In the genomic region with DNA sequence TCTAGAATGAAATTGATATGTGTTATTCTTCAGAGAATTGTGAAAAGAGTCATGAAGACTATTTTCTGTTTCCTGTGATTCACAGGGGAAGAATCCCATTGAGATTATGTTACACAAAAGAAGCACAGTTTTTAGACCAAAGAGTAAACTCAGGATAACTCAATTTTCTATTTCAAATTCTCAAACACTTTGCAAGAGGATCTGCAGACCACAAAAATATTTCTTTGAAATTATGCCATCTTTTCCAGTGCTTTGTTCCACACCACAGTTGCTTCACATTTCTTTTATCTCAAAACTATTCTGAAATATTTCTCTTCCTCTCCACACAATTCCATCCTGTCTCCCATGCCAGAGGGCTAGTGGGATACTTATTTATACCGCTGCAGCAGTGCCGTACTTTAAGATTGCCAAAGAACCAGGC, we compare ENCODE assay signal across 17 cellular contexts.
A peak's percentile ranks its signal among the peaks of the same experiment; 100 is the strongest.
DNase-seq lines count a peak whose midpoint lies in the region; ATAC-seq lines count a peak whose summit lies in the region.
"Had no signal": no experiment of that assay in that cellular context is flagged by ENCODE, and none has a peak within 500 bp of the region (broad histone marks: within the 10 kb centered on the region; RNA-seq: fewer than 3 reads in every experiment).

No MANE protein-coding gene starts in this region.

- no peak for ATAC-seq in activated naive CD8-positive, alpha-beta T cell treated with anti-CD3 and anti-CD28 coated beads, Interleukin-2, amount 50 U/mL, for 24 hours
- no peak for ATAC-seq in GM18511 (IDR thresholded peaks at IDR 0.05; ENCODE audit: unreplicated experiment)
- ATAC-seq: activated CD8-positive, alpha-beta T cell treated with anti-CD3 and anti-CD28 coated beads for 36 hours; HepG2; stimulated activated naive CD8-positive, alpha-beta T cell treated with anti-CD3 and anti-CD28 coated beads, Interleukin-15, amount 100 ng/mL, for 72 hours had no signal

- H3K4me1 Mint-ChIP-seq in activated naive CD8-positive, alpha-beta T cell treated with anti-CD3 and anti-CD28 coated beads, Interleukin-2, amount 50 U/mL, for 24 hours: no peaks in the 10 kb centered on the region
- H3K4me1 Mint-ChIP-seq: memory B cell; stimulated activated naive CD8-positive, alpha-beta T cell treated with anti-CD3 and anti-CD28 coated beads, Interleukin-15, amount 100 ng/mL, for 72 hours had no signal

- no peaks in the 10 kb centered on the region for H3K27me3 Mint-ChIP-seq in activated naive CD8-positive, alpha-beta T cell treated with anti-CD3 and anti-CD28 coated beads, Interleukin-2, amount 50 U/mL, for 24 hours
- H3K27me3 Mint-ChIP-seq: activated CD8-positive, alpha-beta T cell treated with anti-CD3 and anti-CD28 coated beads for 36 hours; memory B cell; stimulated activated naive CD8-positive, alpha-beta T cell treated with anti-CD3 and anti-CD28 coated beads, Interleukin-15, amount 100 ng/mL, for 72 hours had no signal

- peaks cover 27% of the 10 kb centered on the region for H3K9me3 Mint-ChIP-seq in activated naive CD8-positive, alpha-beta T cell treated with anti-CD3 and anti-CD28 coated beads, Interleukin-2, amount 50 U/mL, for 24 hours

- DNase-seq in HT1080 (ENCODE audit: low read depth): peak; percentile 94
- DNase-seq in amniotic stem cell (lab: John Stamatoyannopoulos, UW): peak; percentile 38
- peak; percentile 57 for DNase-seq in fibroblast of the conjunctiva (ENCODE audit: low read depth)
- peak; percentile 35 for DNase-seq in smooth muscle cell of the brain vasculature (ENCODE audit: low read depth, low spot score)
- DNase-seq in HuH-7 (ENCODE audit: low spot score): no peak
- no peak for DNase-seq in activated naive CD8-positive, alpha-beta T cell treated with anti-CD3 and anti-CD28 coated beads, Interleukin-2, amount 50 U/mL, for 24 hours
- no peak for DNase-seq in NCI-H510A treated with DMSO at 0.1 percent for 48 hours (lab: John Stamatoyannopoulos, UW)
- DNase-seq: activated CD8-positive, alpha-beta T cell treated with anti-CD3 and anti-CD28 coated beads for 36 hours; dermis blood vessel endothelial cell; DND-41; GOT3; occipital lobe; SHP77 treated with DMSO at 0.1 percent for 48 hours; stimulated activated naive CD8-positive, alpha-beta T cell treated with anti-CD3 and anti-CD28 coated beads, Interleukin-15, amount 100 ng/mL, for 72 hours had no signal

- H3K36me3 Mint-ChIP-seq in activated naive CD8-positive, alpha-beta T cell treated with anti-CD3 and anti-CD28 coated beads, Interleukin-2, amount 50 U/mL, for 24 hours (ENCODE audit: low read depth): peaks cover 2% of the 10 kb centered on the region
- H3K36me3 Mint-ChIP-seq: memory B cell had no signal

- no peak overlapping the region for H3K4me3 Mint-ChIP-seq in activated naive CD8-positive, alpha-beta T cell treated with anti-CD3 and anti-CD28 coated beads, Interleukin-2, amount 50 U/mL, for 24 hours
- H3K4me3 Mint-ChIP-seq: activated CD8-positive, alpha-beta T cell treated with anti-CD3 and anti-CD28 coated beads for 36 hours; memory B cell; stimulated activated naive CD8-positive, alpha-beta T cell treated with anti-CD3 and anti-CD28 coated beads, Interleukin-15, amount 100 ng/mL, for 72 hours had no signal

- H3K27ac Mint-ChIP-seq in activated naive CD8-positive, alpha-beta T cell treated with anti-CD3 and anti-CD28 coated beads, Interleukin-2, amount 50 U/mL, for 24 hours: no peak overlapping the region
- H3K27ac Mint-ChIP-seq: activated CD8-positive, alpha-beta T cell treated with anti-CD3 and anti-CD28 coated beads for 36 hours; memory B cell; stimulated activated naive CD8-positive, alpha-beta T cell treated with anti-CD3 and anti-CD28 coated beads, Interleukin-15, amount 100 ng/mL, for 72 hours had no signal

Comparison
In these comparisons a context has a peak if more than half of its experiments do, and no peak if none do; other contexts are left out.
1. DNase-seq: peak in HT1080 (single experiment), amniotic stem cell (single experiment), fibroblast of the conjunctiva (single experiment) and smooth muscle cell of the brain vasculature (single experiment); none in HuH-7 (single experiment), activated naive CD8-positive, alpha-beta T cell treated with anti-CD3 and anti-CD28 coated beads, Interleukin-2, amount 50 U/mL, for 24 hours (single experiment) and NCI-H510A treated with DMSO at 0.1 percent for 48 hours (single experiment).